Comparison of ENCODE assay signal across 25 cellular contexts in the genomic region with DNA sequence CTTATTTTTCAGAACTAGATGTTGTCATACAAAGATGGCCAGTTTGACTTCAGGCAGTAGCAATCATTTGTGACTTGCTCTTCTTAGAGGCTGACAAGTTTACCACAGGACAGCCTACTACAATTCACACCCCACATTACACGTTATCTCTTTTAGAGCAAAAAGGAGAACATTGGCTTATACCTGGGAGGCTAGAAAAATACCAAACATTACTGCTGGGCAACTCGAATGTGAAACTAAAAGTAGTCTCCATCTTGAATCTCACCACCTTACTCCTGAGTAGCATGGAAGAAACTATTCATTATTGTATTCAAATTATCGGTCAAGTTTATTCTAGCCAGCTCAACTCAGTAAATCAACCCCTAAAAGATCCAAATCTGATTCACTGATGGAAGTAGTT.
DNase-seq lines count a peak whose midpoint lies in the region; ATAC-seq lines count a peak whose summit lies in the region.
"Had no signal": no experiment of that assay in that cellular context is flagged by ENCODE, and none has a peak within 500 bp of the region (broad histone marks: within the 10 kb centered on the region; RNA-seq: fewer than 3 reads in every experiment).

No MANE protein-coding gene starts in this region.

- no peak overlapping the region for H3K4me3 ChIP-seq in neuronal stem cell (ENCODE audit: low read length in 2 of 2)
- no peak overlapping the region for H3K4me3 ChIP-seq in H7 (ENCODE audit: insufficient read depth, low read depth, low read length)

- H3K9ac ChIP-seq in neuronal stem cell (ENCODE audit: low read depth, low read length, poor library complexity), result no peak overlapping the region

- no peak overlapping the region for H3K18ac ChIP-seq in neuronal stem cell (ENCODE audit: low read length)

- H3K4me1 Mint-ChIP-seq in natural killer cell treated with Interleukin-12 subunit alpha and Interleukin-12 subunit beta and Interleukin-15 and Interleukin-18, amount 100 ng/mL, for 72 hours (ENCODE audit: low read depth in 2 of 2), result no peaks in the 10 kb centered on the region
- no peaks in the 10 kb centered on the region for H3K4me1 Mint-ChIP-seq in stimulated activated effector memory CD8-positive, alpha-beta T cell treated with anti-CD3 and anti-CD28 coated beads, Interleukin-12 subunit alpha, Interleukin-12 subunit beta, amount 100 ng/mL, for 72 hours
- H3K4me1 Mint-ChIP-seq: T-cell had no signal

- no peaks in the 10 kb centered on the region for H3K27me3 ChIP-seq in neuronal stem cell (ENCODE audit: control insufficient read depth in 3 of 3, insufficient read depth in 3 of 3, low read depth in 1 of 3, low read length in 3 of 3)
- no peaks in the 10 kb centered on the region for H3K27me3 ChIP-seq in H7 (ENCODE audit: control insufficient read depth, insufficient read depth, low read length)

- no peak overlapping the region for H3K23ac ChIP-seq in neuronal stem cell (ENCODE audit: low read depth, low read length, poor library complexity)

- peak; percentile 65 for ATAC-seq in GM18870 (IDR thresholded peaks at IDR 0.05; ENCODE audit: unreplicated experiment)
- ATAC-seq in HG02798 (IDR thresholded peaks at IDR 0.05; ENCODE audit: poor library complexity, unreplicated experiment), result peak; percentile 60
- ATAC-seq in natural killer cell treated with Interleukin-12 subunit alpha and Interleukin-12 subunit beta and Interleukin-15 and Interleukin-18, amount 100 ng/mL, for 72 hours, result no peak
- ATAC-seq in stimulated activated effector memory CD8-positive, alpha-beta T cell treated with anti-CD3 and anti-CD28 coated beads, Interleukin-12 subunit alpha, Interleukin-12 subunit beta, amount 100 ng/mL, for 72 hours, result no peak
- ATAC-seq: CD8-positive, alpha-beta T cell; HCT116; T-cell had no signal

- H2BK12ac ChIP-seq in neuronal stem cell (ENCODE audit: low read length), result no peak overlapping the region

- no peak overlapping the region for H3K4me2 ChIP-seq in neuronal stem cell (ENCODE audit: insufficient read depth, low read length, poor library complexity, severe bottlenecking)

- H2BK15ac ChIP-seq in neuronal stem cell (ENCODE audit: low read length), result no peak overlapping the region

- no peak overlapping the region for H2BK5ac ChIP-seq in neuronal stem cell (ENCODE audit: low read length)

- no peak overlapping the region for H3K4ac ChIP-seq in neuronal stem cell (ENCODE audit: low read length)

- no peaks in the 10 kb centered on the region for H3K9me3 Mint-ChIP-seq in natural killer cell treated with Interleukin-12 subunit alpha and Interleukin-12 subunit beta and Interleukin-15 and Interleukin-18, amount 100 ng/mL, for 72 hours
- peaks cover 6% of the 10 kb centered on the region for H3K9me3 Mint-ChIP-seq in stimulated activated effector memory CD8-positive, alpha-beta T cell treated with anti-CD3 and anti-CD28 coated beads, Interleukin-12 subunit alpha, Interleukin-12 subunit beta, amount 100 ng/mL, for 72 hours
- H3K9me3 Mint-ChIP-seq: CD8-positive, alpha-beta T cell had no signal

- H4K8ac ChIP-seq in neuronal stem cell (ENCODE audit: low read depth, low read length), result no peak overlapping the region

- no peak overlapping the region for H3K14ac ChIP-seq in neuronal stem cell (ENCODE audit: low read length)

- H2AFZ ChIP-seq in neuronal stem cell (ENCODE audit: low read length), result no peak overlapping the region

- no peak overlapping the region for H2AK5ac ChIP-seq in neuronal stem cell (ENCODE audit: low read depth, low read length)

- no CpG with 5 or more reads among the region's 3 CpGs for WGBS in neuronal stem cell (ENCODE audit: extremely low coverage in 2 of 2, insufficient read length in 2 of 2, insufficient replicate concordance in 1 of 2), 2 donors

- H3K4me1 ChIP-seq in neuronal stem cell (ENCODE audit: control insufficient read depth in 2 of 2, insufficient read depth in 1 of 2, low read depth in 1 of 2, low read length in 2 of 2), result peaks cover 0 to 2% of the 10 kb centered on the region in 2 donors

- H3K36me3 Mint-ChIP-seq in natural killer cell treated with Interleukin-12 subunit alpha and Interleukin-12 subunit beta and Interleukin-15 and Interleukin-18, amount 100 ng/mL, for 72 hours, result no peaks in the 10 kb centered on the region
- H3K36me3 Mint-ChIP-seq in stimulated activated effector memory CD8-positive, alpha-beta T cell treated with anti-CD3 and anti-CD28 coated beads, Interleukin-12 subunit alpha, Interleukin-12 subunit beta, amount 100 ng/mL, for 72 hours, result no peaks in the 10 kb centered on the region
- H3K36me3 Mint-ChIP-seq: CD8-positive, alpha-beta T cell; T-cell had no signal

- no peak overlapping the region for H3K27ac ChIP-seq in neuronal stem cell (replicated peaks; ENCODE audit: low read length)
- H3K27ac ChIP-seq: C4-2B had no signal

- peaks cover 0 to 1% of the 10 kb centered on the region in 2 donors for H3K9me3 ChIP-seq in neuronal stem cell (replicated peaks in 1 of 2; ENCODE audit: control insufficient read depth in 2 of 2, insufficient read depth in 1 of 2, low read depth in 1 of 2, low read length in 2 of 2)

- H4K91ac ChIP-seq in neuronal stem cell (ENCODE audit: low read depth, low read length, poor library complexity), result no peak overlapping the region

- DNase-seq in OCI-M1 (lab: John Stamatoyannopoulos, UW) (peak; percentile 65), neuronal stem cell (ENCODE audit: low spot score) (no peak), H7 (no peak)
- no peak for DNase-seq in natural killer cell treated with Interleukin-12 subunit alpha and Interleukin-12 subunit beta and Interleukin-15 and Interleukin-18, amount 100 ng/mL, for 72 hours (ENCODE audit: low spot score)
- no peak for DNase-seq in stimulated activated effector memory CD8-positive, alpha-beta T cell treated with anti-CD3 and anti-CD28 coated beads, Interleukin-12 subunit alpha, Interleukin-12 subunit beta, amount 100 ng/mL, for 72 hours (ENCODE audit: low spot score in 2 of 2)
- DNase-seq: CD8-positive, alpha-beta T cell; DMS 273 treated with DMSO at 0.1 percent for 48 hours; DMS79; EL; GDM1; GOT3; KBM-7; NCI-H1105 treated with DMSO at 0.1 percent for 48 hours; NCI-H2029; NCI-H446; NCI-H524 treated with DMSO at 0.1 percent for 48 hours; NCI-H774; NK-92 treated with Interleukin-12 subunit alpha and Interleukin-12 subunit beta, amount 100 ng/mL, for 24 hours; Right ventricle myocardium superior; RPMI8226; T-cell had no signal

- H3K27ac Mint-ChIP-seq in natural killer cell treated with Interleukin-12 subunit alpha and Interleukin-12 subunit beta and Interleukin-15 and Interleukin-18, amount 100 ng/mL, for 72 hours, result no peak overlapping the region
- no peak overlapping the region for H3K27ac Mint-ChIP-seq in stimulated activated effector memory CD8-positive, alpha-beta T cell treated with anti-CD3 and anti-CD28 coated beads, Interleukin-12 subunit alpha, Interleukin-12 subunit beta, amount 100 ng/mL, for 72 hours
- H3K27ac Mint-ChIP-seq: CD8-positive, alpha-beta T cell; T-cell had no signal

- H3K27me3 Mint-ChIP-seq in natural killer cell treated with Interleukin-12 subunit alpha and Interleukin-12 subunit beta and Interleukin-15 and Interleukin-18, amount 100 ng/mL, for 72 hours, result peaks cover 3 to 6% of the 10 kb centered on the region in 2 donors

- H3K36me3 ChIP-seq in neuronal stem cell (replicated peaks in 1 of 2; ENCODE audit: control insufficient read depth in 2 of 2, insufficient read depth in 2 of 2, low read length in 2 of 2) (no peaks in the 10 kb centered on the region), H7 (replicated peaks; ENCODE audit: control insufficient read depth, insufficient read depth, low read length) (no peaks in the 10 kb centered on the region)

- H2BK120ac ChIP-seq in neuronal stem cell (ENCODE audit: low read depth, low read length), result no peak overlapping the region

- H3K4me3 Mint-ChIP-seq in natural killer cell treated with Interleukin-12 subunit alpha and Interleukin-12 subunit beta and Interleukin-15 and Interleukin-18, amount 100 ng/mL, for 72 hours, result no peak overlapping the region
- H3K4me3 Mint-ChIP-seq in stimulated activated effector memory CD8-positive, alpha-beta T cell treated with anti-CD3 and anti-CD28 coated beads, Interleukin-12 subunit alpha, Interleukin-12 subunit beta, amount 100 ng/mL, for 72 hours, result no peak overlapping the region
- H3K4me3 Mint-ChIP-seq: CD8-positive, alpha-beta T cell; T-cell had no signal

- H3K79me1 ChIP-seq in neuronal stem cell (ENCODE audit: low read depth, low read length), result no peaks in the 10 kb centered on the region

Comparison
In these comparisons a context has a peak if more than half of its experiments do, and no peak if none do; other contexts are left out.
1. ATAC-seq: peak in GM18870 (single experiment) and HG02798 (single experiment); none in natural killer cell treated with Interleukin-12 subunit alpha and Interleukin-12 subunit beta and Interleukin-15 and Interleukin-18, amount 100 ng/mL, for 72 hours (0 of 2) and stimulated activated effector memory CD8-positive, alpha-beta T cell treated with anti-CD3 and anti-CD28 coated beads, Interleukin-12 subunit alpha, Interleukin-12 subunit beta, amount 100 ng/mL, for 72 hours (single experiment).